In the genomic region with DNA sequence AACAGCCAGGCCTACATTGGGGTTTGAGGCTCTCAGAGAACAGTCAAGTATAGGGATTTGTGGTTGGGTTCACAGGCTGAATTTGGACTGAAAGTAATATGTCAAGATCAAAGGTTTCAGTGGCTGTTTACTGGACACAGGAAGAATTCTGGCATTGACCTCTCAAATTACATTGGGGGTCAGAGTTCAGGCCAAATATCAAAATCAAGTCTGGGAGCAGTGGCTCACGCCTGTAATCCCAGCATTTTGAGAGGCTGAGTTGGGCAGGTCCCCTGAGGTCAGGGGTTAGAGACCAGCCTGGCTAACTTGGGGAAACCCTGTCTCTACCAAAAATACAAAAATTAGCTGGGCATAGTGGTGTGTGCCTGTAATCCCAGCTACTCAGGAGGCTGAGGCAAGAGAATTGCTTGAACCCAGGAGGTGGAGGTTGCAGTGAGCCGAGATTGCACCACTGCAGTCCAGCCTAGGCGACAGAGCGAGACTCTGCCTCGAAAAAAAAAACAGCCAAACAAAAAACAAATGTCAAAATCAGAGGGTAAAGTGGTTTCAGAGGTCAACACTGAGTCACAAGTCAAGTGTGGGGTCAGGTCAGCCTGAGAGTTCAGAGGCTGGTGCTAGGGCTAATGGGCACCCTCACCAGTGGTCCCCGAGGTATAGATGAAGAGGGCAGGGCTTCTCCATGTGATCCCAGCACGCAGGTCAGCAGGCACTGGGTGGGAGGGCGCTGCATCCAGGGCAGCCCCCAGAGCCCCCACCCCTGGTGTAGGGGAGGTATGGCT, we compare ENCODE assay signal across 1 cellular context.
TF ChIP-seq lines count a peak whose summit lies in the region.

No MANE protein-coding gene starts in this region.

TF ChIP-seq in liver, 16 proteins besides CTCF, POLR2A, EP300 and RAD21:
- TF ChIP-seq, protein P1, sequence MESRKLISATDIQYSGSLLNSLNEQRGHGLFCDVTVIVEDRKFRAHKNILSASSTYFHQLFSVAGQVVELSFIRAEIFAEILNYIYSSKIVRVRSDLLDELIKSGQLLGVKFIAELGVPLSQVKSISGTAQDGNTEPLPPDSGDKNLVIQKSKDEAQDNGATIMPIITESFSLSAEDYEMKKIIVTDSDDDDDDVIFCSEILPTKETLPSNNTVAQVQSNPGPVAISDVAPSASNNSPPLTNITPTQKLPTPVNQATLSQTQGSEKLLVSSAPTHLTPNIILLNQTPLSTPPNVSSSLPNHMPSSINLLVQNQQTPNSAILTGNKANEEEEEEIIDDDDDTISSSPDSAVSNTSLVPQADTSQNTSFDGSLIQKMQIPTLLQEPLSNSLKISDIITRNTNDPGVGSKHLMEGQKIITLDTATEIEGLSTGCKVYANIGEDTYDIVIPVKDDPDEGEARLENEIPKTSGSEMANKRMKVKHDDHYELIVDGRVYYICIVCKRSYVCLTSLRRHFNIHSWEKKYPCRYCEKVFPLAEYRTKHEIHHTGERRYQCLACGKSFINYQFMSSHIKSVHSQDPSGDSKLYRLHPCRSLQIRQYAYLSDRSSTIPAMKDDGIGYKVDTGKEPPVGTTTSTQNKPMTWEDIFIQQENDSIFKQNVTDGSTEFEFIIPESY (IDR thresholded peaks at IDR 0.05) = peak; percentile 53
- TF ChIP-seq TAF1 (conservative IDR thresholded peaks at IDR 0.05) = peak; percentile 28
- TF ChIP-seq SP1 (IDR thresholded peaks at IDR 0.05) = peak; percentile 85
- peak; percentile 87 for TF ChIP-seq HNF4A (conservative IDR thresholded peaks at IDR 0.05)
- TF ChIP-seq FOXA1 (IDR thresholded peaks at IDR 0.05) = no peak
- TF ChIP-seq, protein P2, sequence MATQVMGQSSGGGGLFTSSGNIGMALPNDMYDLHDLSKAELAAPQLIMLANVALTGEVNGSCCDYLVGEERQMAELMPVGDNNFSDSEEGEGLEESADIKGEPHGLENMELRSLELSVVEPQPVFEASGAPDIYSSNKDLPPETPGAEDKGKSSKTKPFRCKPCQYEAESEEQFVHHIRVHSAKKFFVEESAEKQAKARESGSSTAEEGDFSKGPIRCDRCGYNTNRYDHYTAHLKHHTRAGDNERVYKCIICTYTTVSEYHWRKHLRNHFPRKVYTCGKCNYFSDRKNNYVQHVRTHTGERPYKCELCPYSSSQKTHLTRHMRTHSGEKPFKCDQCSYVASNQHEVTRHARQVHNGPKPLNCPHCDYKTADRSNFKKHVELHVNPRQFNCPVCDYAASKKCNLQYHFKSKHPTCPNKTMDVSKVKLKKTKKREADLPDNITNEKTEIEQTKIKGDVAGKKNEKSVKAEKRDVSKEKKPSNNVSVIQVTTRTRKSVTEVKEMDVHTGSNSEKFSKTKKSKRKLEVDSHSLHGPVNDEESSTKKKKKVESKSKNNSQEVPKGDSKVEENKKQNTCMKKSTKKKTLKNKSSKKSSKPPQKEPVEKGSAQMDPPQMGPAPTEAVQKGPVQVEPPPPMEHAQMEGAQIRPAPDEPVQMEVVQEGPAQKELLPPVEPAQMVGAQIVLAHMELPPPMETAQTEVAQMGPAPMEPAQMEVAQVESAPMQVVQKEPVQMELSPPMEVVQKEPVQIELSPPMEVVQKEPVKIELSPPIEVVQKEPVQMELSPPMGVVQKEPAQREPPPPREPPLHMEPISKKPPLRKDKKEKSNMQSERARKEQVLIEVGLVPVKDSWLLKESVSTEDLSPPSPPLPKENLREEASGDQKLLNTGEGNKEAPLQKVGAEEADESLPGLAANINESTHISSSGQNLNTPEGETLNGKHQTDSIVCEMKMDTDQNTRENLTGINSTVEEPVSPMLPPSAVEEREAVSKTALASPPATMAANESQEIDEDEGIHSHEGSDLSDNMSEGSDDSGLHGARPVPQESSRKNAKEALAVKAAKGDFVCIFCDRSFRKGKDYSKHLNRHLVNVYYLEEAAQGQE (IDR thresholded peaks at IDR 0.05) = peak; percentile 34
- TF ChIP-seq, protein P3, sequence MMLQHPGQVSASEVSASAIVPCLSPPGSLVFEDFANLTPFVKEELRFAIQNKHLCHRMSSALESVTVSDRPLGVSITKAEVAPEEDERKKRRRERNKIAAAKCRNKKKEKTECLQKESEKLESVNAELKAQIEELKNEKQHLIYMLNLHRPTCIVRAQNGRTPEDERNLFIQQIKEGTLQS (IDR thresholded peaks at IDR 0.05) = peak; percentile 52
- peak; percentile 49 for TF ChIP-seq YY1 (IDR thresholded peaks at IDR 0.05)
- peak; percentile 73 to 78 for TF ChIP-seq JUND (IDR thresholded peaks at IDR 0.05)
- TF ChIP-seq, protein P4, sequence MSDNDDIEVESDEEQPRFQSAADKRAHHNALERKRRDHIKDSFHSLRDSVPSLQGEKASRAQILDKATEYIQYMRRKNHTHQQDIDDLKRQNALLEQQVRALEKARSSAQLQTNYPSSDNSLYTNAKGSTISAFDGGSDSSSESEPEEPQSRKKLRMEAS (IDR thresholded peaks at IDR 0.05) = peak; percentile 45
- no peak for TF ChIP-seq FOXA2 (IDR thresholded peaks at IDR 0.05)
- peak; percentile 93 for TF ChIP-seq NR2F2 (IDR thresholded peaks at IDR 0.05)
- TF ChIP-seq GABPA (IDR thresholded peaks at IDR 0.05 in 1 of 2, conservative IDR thresholded peaks at IDR 0.05 in 1 of 2) = peak in 1 of 2 donors; percentile 24
- TF ChIP-seq RXRA (IDR thresholded peaks at IDR 0.05) = peak; percentile 86 to 88
- no peak for TF ChIP-seq EGR1 (IDR thresholded peaks at IDR 0.05; ENCODE audit: low read depth in 2 of 2)
- peak; percentile 9 for TF ChIP-seq HNF4G (IDR thresholded peaks at IDR 0.05)
